In genomic region chr4:33411182-33411581, GRCh38 we compare ENCODE assay signal across 18 cellular contexts.
DNase-seq lines count a peak whose midpoint lies in the region; ATAC-seq, FAIRE-seq and TF ChIP-seq lines count a peak whose summit lies in the region.
"Had no signal": no experiment of that assay in that cellular context is flagged by ENCODE, and none has a peak within 500 bp of the region (broad histone marks: within the 10 kb centered on the region; RNA-seq: fewer than 3 reads in every experiment).

No MANE protein-coding gene starts in this region.

- 66 to 85% (median 69%) methylated on average over 1 of the region's 1 CpG for WGBS in small intestine, 3 donors

- TF ChIP-seq CTCF in cardiac fibroblast (IDR thresholded peaks at IDR 0.05; ENCODE audit: low read depth, low read length): no peak

- no peak overlapping the region for H3K4me3 ChIP-seq in cardiac fibroblast (replicated peaks in 1 of 2; ENCODE audit: low read depth in 2 of 2, low read length in 2 of 2)
- no peak overlapping the region for H3K4me3 ChIP-seq in small intestine (ENCODE audit: low read depth in 1 of 2, low read length in 2 of 2)
- H3K4me3 ChIP-seq: dorsolateral prefrontal cortex had no signal

- no peak overlapping the region for H3K27ac ChIP-seq in small intestine (ENCODE audit: low read depth in 1 of 2, low read length in 1 of 2)
- H3K27ac ChIP-seq: dorsolateral prefrontal cortex had no signal

- peaks cover under 1% of the 10 kb centered on the region for H3K9me3 ChIP-seq in small intestine (ENCODE audit: control insufficient read depth, low read depth)

- peak; percentile 58 for ATAC-seq in stimulated activated effector memory CD8-positive, alpha-beta T cell treated with anti-CD3 and anti-CD28 coated beads, Interleukin-12 subunit alpha, Interleukin-12 subunit beta, amount 100 ng/mL, for 72 hours
- no peak for ATAC-seq in GM19467 (IDR thresholded peaks at IDR 0.05; ENCODE audit: unreplicated experiment)
- ATAC-seq: activated CD4-positive, CD25-positive, alpha-beta regulatory T cell treated with anti-CD3 and anti-CD28 coated beads, Interleukin-2, amount 50 U/mL, for 24 hours had no signal

- no peaks in the 10 kb centered on the region for H3K4me1 Mint-ChIP-seq in stimulated activated effector memory CD8-positive, alpha-beta T cell treated with anti-CD3 and anti-CD28 coated beads, Interleukin-12 subunit alpha, Interleukin-12 subunit beta, amount 100 ng/mL, for 72 hours
- H3K4me1 Mint-ChIP-seq: nephron progenitor cell had no signal

- no peaks in the 10 kb centered on the region for H3K36me3 Mint-ChIP-seq in stimulated activated effector memory CD8-positive, alpha-beta T cell treated with anti-CD3 and anti-CD28 coated beads, Interleukin-12 subunit alpha, Interleukin-12 subunit beta, amount 100 ng/mL, for 72 hours

- FAIRE-seq in RCC 7860 (lab: Jason Lieb, UNC) (no peak), small intestine (lab: Jason Lieb, UNC) (no peak)
- FAIRE-seq: HTR-8/SVneo had no signal

- DNase-seq in HS-5 (ENCODE audit: low read depth): peak; percentile 46
- peak; percentile 18 for DNase-seq in RCC 7860 (ENCODE audit: low spot score)
- peak; percentile 1 to 49 for DNase-seq in cardiac fibroblast (ENCODE audit: low read depth in 2 of 2)
- DNase-seq in stimulated activated effector memory CD8-positive, alpha-beta T cell treated with anti-CD3 and anti-CD28 coated beads, Interleukin-12 subunit alpha, Interleukin-12 subunit beta, amount 100 ng/mL, for 72 hours (ENCODE audit: low spot score in 2 of 2): no peak
- DNase-seq in NCI-H748 (lab: John Stamatoyannopoulos, UW; ENCODE audit: unreplicated experiment): no peak
- DNase-seq in activated CD8-positive, alpha-beta memory T cell treated with anti-CD3 and anti-CD28 coated beads, Interleukin-2, amount 50 U/mL, for 48 hours: no peak
- no peak for DNase-seq in small intestine
- DNase-seq: activated gamma-delta T cell treated with Interleukin-2 at 50 U/mL for 16 hours, aorta, Calu3, dorsolateral prefrontal cortex, NCI-H2029 treated with DMSO at 0.1 percent for 48 hours, NCI-H510A treated with DMSO at 0.1 percent for 48 hours, nephron progenitor cell had no signal

- no peak overlapping the region for H3K27ac Mint-ChIP-seq in stimulated activated effector memory CD8-positive, alpha-beta T cell treated with anti-CD3 and anti-CD28 coated beads, Interleukin-12 subunit alpha, Interleukin-12 subunit beta, amount 100 ng/mL, for 72 hours
- H3K27ac Mint-ChIP-seq: nephron progenitor cell; T-helper 1 cell treated with Interleukin-12 subunit alpha and Interleukin-12 subunit beta and Interleukin-4 antibody, amounts not matched to agents 30 μg/mL and 1 μg/mL, for 36 hours had no signal

- no peaks in the 10 kb centered on the region for H3K4me1 ChIP-seq in small intestine (ENCODE audit: control insufficient read depth in 2 of 2, insufficient read depth in 1 of 2, low read depth in 1 of 2, low read length in 1 of 2)

- no peaks in the 10 kb centered on the region for H3K27me3 ChIP-seq in small intestine (ENCODE audit: control insufficient read depth in 2 of 2, insufficient read depth in 2 of 2, low read length in 2 of 2)
- H3K27me3 ChIP-seq: dorsolateral prefrontal cortex had no signal

- H3K36me3 ChIP-seq in small intestine (ENCODE audit: control insufficient read depth in 2 of 2, insufficient read depth in 2 of 2, low read length in 2 of 2): no peaks in the 10 kb centered on the region

- H3K4me3 Mint-ChIP-seq in stimulated activated effector memory CD8-positive, alpha-beta T cell treated with anti-CD3 and anti-CD28 coated beads, Interleukin-12 subunit alpha, Interleukin-12 subunit beta, amount 100 ng/mL, for 72 hours: no peak overlapping the region
- H3K4me3 Mint-ChIP-seq: nephron progenitor cell; T-helper 1 cell treated with Interleukin-12 subunit alpha and Interleukin-12 subunit beta and Interleukin-4 antibody, amounts not matched to agents 30 μg/mL and 1 μg/mL, for 36 hours had no signal

- H3K9me3 Mint-ChIP-seq in stimulated activated effector memory CD8-positive, alpha-beta T cell treated with anti-CD3 and anti-CD28 coated beads, Interleukin-12 subunit alpha, Interleukin-12 subunit beta, amount 100 ng/mL, for 72 hours: peaks cover 10% of the 10 kb centered on the region

Comparison
In these comparisons a context has a peak if more than half of its experiments do, and no peak if none do; other contexts are left out.
1. DNase-seq: peak in HS-5 (single experiment), RCC 7860 (single experiment) and cardiac fibroblast (2 of 2); none in stimulated activated effector memory CD8-positive, alpha-beta T cell treated with anti-CD3 and anti-CD28 coated beads, Interleukin-12 subunit alpha, Interleukin-12 subunit beta, amount 100 ng/mL, for 72 hours (0 of 2), NCI-H748 (single experiment), activated CD8-positive, alpha-beta memory T cell treated with anti-CD3 and anti-CD28 coated beads, Interleukin-2, amount 50 U/mL, for 48 hours (single experiment) and small intestine (single experiment).